Comparison of ENCODE assay signal across 8 cellular contexts in the genomic region with DNA sequence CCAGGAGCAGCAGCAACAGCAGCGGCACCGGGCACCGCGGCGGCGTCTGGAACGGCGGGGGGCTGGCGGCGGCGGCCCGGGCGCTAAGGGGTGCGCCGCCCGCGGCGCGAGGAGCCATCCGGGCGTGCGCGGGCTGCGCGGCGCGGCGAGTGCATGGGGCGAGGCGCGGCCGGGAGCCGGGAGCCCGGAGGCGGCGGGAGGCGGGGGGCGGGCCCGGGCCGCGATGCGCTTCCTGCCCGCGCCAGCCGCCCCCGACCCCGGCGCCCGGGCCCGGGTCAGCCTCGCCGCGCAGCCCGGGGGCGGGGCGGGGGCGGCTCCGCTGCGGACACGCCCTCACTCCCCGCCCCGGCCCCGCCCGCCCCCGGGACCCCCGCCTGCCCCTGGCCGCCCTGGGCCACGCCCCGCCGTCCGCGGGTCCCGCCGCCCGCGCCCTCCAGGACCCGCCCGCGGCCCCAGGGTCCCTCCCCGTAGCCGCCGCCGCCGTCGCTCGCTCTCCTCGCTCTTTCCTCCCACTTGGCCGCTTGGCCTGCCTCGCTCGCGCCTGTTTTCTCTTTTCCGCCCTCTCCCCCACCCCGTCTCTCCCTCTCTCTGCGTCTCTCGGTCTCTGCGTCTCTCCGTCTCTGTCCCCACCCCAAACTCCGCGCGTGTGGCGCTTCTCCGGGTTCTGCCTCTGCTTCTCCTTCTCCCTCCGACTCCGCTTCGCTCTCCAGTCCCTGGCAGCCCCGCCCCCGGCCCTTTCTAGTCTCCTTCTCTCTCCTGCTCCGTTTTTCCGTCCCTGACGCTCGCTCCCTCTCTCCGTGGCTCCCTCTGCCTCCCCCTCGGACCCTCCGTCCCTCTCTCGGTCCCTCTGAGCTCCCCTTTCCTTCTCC. TPM values are rescaled to one million over a fixed set of nuclear protein-coding genes. Genes with fewer than 3 reads are reported as not detected.
DNase-seq lines count a peak whose midpoint lies in the region; ATAC-seq and TF ChIP-seq lines count a peak whose summit lies in the region.

Gene PLXND1, minus strand, starts transcription at position 155 of the 869 bp plus-strand sequence. Its CDS starts 37 bp downstream, at position 118.

- intact Hi-C loops in HCT116 (cut with micrococcal nuclease) (loop anchor here (5.0 kb wide), 1 partner anchor 114 kb away; no protein-coding TSS in a partner anchor), aorta (cut with DNase I) (loop anchor here in 1 of 2 donors (2.0 to 5.0 kb wide), 3 partner anchors 20 to 164 kb away; partner anchors contain the start of gene IFT122)

- no peaks in the 10 kb centered on the region for H3K9me2 ChIP-seq in HCT116 (ENCODE audit: insufficient read depth)

- H3K36me3 ChIP-seq in BE2C (no peaks in the 10 kb centered on the region), HCT116 (ENCODE audit: control insufficient read depth in 1 of 2, insufficient read depth in 2 of 2, low read length in 2 of 2) (no peaks in the 10 kb centered on the region), OCI-LY3 (replicated peaks; ENCODE audit: low read depth, low read length) (no peaks in the 10 kb centered on the region), neuronal stem cell (replicated peaks in 1 of 2; ENCODE audit: control insufficient read depth in 2 of 2, insufficient read depth in 2 of 2, low read length in 2 of 2) (no peaks in the 10 kb centered on the region), aorta (ENCODE audit: control insufficient read depth in 1 of 2, insufficient read depth in 2 of 2, low read length in 1 of 2) (no peaks in the 10 kb centered on the region)

- peak within 1 kb of the TSS; percentile 56 for H3K4ac ChIP-seq in neuronal stem cell (ENCODE audit: low read length)

- H3K4me2 ChIP-seq in HCT116 (ENCODE audit: low read length) (peak within 1 kb of the TSS; percentile 93), OCI-LY3 (ENCODE audit: low read length) (peak within 1 kb of the TSS; percentile 78), neuronal stem cell (ENCODE audit: insufficient read depth, low read length, poor library complexity, severe bottlenecking) (peak within 1 kb of the TSS; percentile 94)

- TF ChIP-seq POLR2A in HCT116 (IDR thresholded peaks at IDR 0.05; ENCODE audit: borderline replicate concordance, extremely low read depth, insufficient read depth, insufficient read length), result peak; percentile 44

- H4K8ac ChIP-seq in neuronal stem cell (ENCODE audit: low read depth, low read length), result no peak within 1 kb of the TSS

- peak within 1 kb of the TSS; percentile 84 for H3K4me3 Mint-ChIP-seq in activated naive CD8-positive, alpha-beta T cell treated with anti-CD3 and anti-CD28 coated beads, Interleukin-2, amount 50 U/mL, for 24 hours
- H3K4me3 Mint-ChIP-seq in glutamatergic neuron (ENCODE audit: unreplicated experiment), result peak within 1 kb of the TSS; percentile 93

- peak within 1 kb of the TSS; percentile 90 for H3K14ac ChIP-seq in neuronal stem cell (ENCODE audit: low read length)

- POLR2A ChIA-PET in HCT116 (lab: Charles Lee), result no interaction called here

- H3K9ac ChIP-seq in HCT116 (ENCODE audit: low read length) (peak within 1 kb of the TSS; percentile 68), OCI-LY3 (ENCODE audit: low read length) (peak within 1 kb of the TSS; percentile 48), neuronal stem cell (ENCODE audit: low read depth, low read length, poor library complexity) (peak within 1 kb of the TSS; percentile 92)

- no peaks in the 10 kb centered on the region for H3K36me3 Mint-ChIP-seq in activated naive CD8-positive, alpha-beta T cell treated with anti-CD3 and anti-CD28 coated beads, Interleukin-2, amount 50 U/mL, for 24 hours (ENCODE audit: low read depth)
- no peaks in the 10 kb centered on the region for H3K36me3 Mint-ChIP-seq in glutamatergic neuron (ENCODE audit: unreplicated experiment)

- peak within 1 kb of the TSS; percentile 95 for H2BK15ac ChIP-seq in neuronal stem cell (ENCODE audit: low read length)

- no CpG with 5 or more reads among the region's 115 CpGs for WGBS in neuronal stem cell (ENCODE audit: extremely low coverage in 2 of 2, insufficient read length in 2 of 2, insufficient replicate concordance in 1 of 2), 2 donors
- 1% methylated on average over 39 to 115 of the region's 115 CpGs for WGBS in aorta, 2 donors

- peak; percentile 76 for DNase-seq in BE2C
- no peak for DNase-seq in HCT116 (ENCODE audit: low read depth, low spot score)
- DNase-seq in activated naive CD8-positive, alpha-beta T cell treated with anti-CD3 and anti-CD28 coated beads, Interleukin-2, amount 50 U/mL, for 24 hours, result peak; percentile 29
- DNase-seq in glutamatergic neuron, result peak; percentile 67
- no peak for DNase-seq in neuronal stem cell (ENCODE audit: low spot score)
- peak; percentile 90 to 91 for DNase-seq in aorta

- peak within 1 kb of the TSS; percentile 76 for H2BK12ac ChIP-seq in neuronal stem cell (ENCODE audit: low read length)

- CTCF ChIA-PET in HCT116 (lab: Charles Lee), result interaction anchor here (0.9 kb wide), 1 partner anchor 117 kb away, joined by 3 read pairs; no protein-coding TSS in a partner anchor

- peaks cover 10% of the 10 kb centered on the region for H3K79me1 ChIP-seq in neuronal stem cell (ENCODE audit: low read depth, low read length)

- peak within 1 kb of the TSS; percentile 72 for H3K27ac Mint-ChIP-seq in activated naive CD8-positive, alpha-beta T cell treated with anti-CD3 and anti-CD28 coated beads, Interleukin-2, amount 50 U/mL, for 24 hours
- H3K27ac Mint-ChIP-seq in glutamatergic neuron (ENCODE audit: unreplicated experiment), result peak within 1 kb of the TSS; percentile 69

- no peak within 1 kb of the TSS for H2BK5ac ChIP-seq in neuronal stem cell (ENCODE audit: low read length)

- H3K4me1 Mint-ChIP-seq in activated naive CD8-positive, alpha-beta T cell treated with anti-CD3 and anti-CD28 coated beads, Interleukin-2, amount 50 U/mL, for 24 hours, result peaks cover 9% of the 10 kb centered on the region
- H3K4me1 Mint-ChIP-seq in glutamatergic neuron (ENCODE audit: low read depth, unreplicated experiment), result peaks cover 8% of the 10 kb centered on the region

- peaks cover 30% of the 10 kb centered on the region; the same call in 1 of the 2 replicates for H3K79me2 ChIP-seq in HCT116 (ENCODE audit: insufficient read depth, low read length)
- no peaks in the 10 kb centered on the region for H3K79me2 ChIP-seq in OCI-LY3 (ENCODE audit: low read length)

- RAD21 ChIA-PET in HCT116 (lab: Charles Lee; ENCODE audit: low non-redundant PET in 1 of 2, low total read pairs in 2 of 2, uncharacterized antibody in 2 of 2, unreplicated experiment in 2 of 2), result no interaction called here

- H3K9me3 ChIP-seq in BE2C, result no peaks in the 10 kb centered on the region
- H3K9me3 ChIP-seq in HCT116 (ENCODE audit: control insufficient read depth in 1 of 2, insufficient read depth in 1 of 2, low read depth in 1 of 2, low read length in 2 of 2), result no peaks in the 10 kb centered on the region
- no peaks in the 10 kb centered on the region for H3K9me3 ChIP-seq in OCI-LY3 (ENCODE audit: insufficient read depth, low read length)
- peaks cover 0 to 5% of the 10 kb centered on the region in 2 donors for H3K9me3 ChIP-seq in neuronal stem cell (replicated peaks in 1 of 2; ENCODE audit: control insufficient read depth in 2 of 2, insufficient read depth in 1 of 2, low read depth in 1 of 2, low read length in 2 of 2)
- no peaks in the 10 kb centered on the region for H3K9me3 ChIP-seq in aorta (ENCODE audit: control insufficient read depth, low read length)

- H3K27me3 Mint-ChIP-seq in activated naive CD8-positive, alpha-beta T cell treated with anti-CD3 and anti-CD28 coated beads, Interleukin-2, amount 50 U/mL, for 24 hours, result peaks cover 38% of the 10 kb centered on the region
- peaks cover 16% of the 10 kb centered on the region for H3K27me3 Mint-ChIP-seq in glutamatergic neuron (ENCODE audit: unreplicated experiment)

- no TSS peak for BruUV-seq in HCT116 (replicated peaks; lab: Mats Ljungman, UMichigan)

- TF ChIP-seq RAD21 in HCT116 (IDR thresholded peaks at IDR 0.05; ENCODE audit: low read depth), result no peak

- peak within 1 kb of the TSS; percentile 72 for H3K27ac ChIP-seq in HCT116 (ENCODE audit: low read depth, low read length)
- no peak within 1 kb of the TSS for H3K27ac ChIP-seq in OCI-LY3 (ENCODE audit: low read length)
- no peak within 1 kb of the TSS for H3K27ac ChIP-seq in neuronal stem cell (replicated peaks; ENCODE audit: low read length)
- H3K27ac ChIP-seq in aorta (ENCODE audit: low read depth in 1 of 2, low read length in 2 of 2), result peak within 1 kb of the TSS in 1 of 2 donors; percentile 95

- H2BK120ac ChIP-seq in neuronal stem cell (ENCODE audit: low read depth, low read length), result peak within 1 kb of the TSS; percentile 50

- H2AFZ ChIP-seq in HCT116 (ENCODE audit: low read depth, low read length, poor library complexity, severe bottlenecking), result peak within 1 kb of the TSS; percentile 61
- H2AFZ ChIP-seq in OCI-LY3 (ENCODE audit: low read depth, low read length), result peak within 1 kb of the TSS; percentile 73
- peak within 1 kb of the TSS; percentile 98 for H2AFZ ChIP-seq in neuronal stem cell (ENCODE audit: low read length)

- peak within 1 kb of the TSS; percentile 70 for H3K23ac ChIP-seq in neuronal stem cell (ENCODE audit: low read depth, low read length, poor library complexity)

- peak within 1 kb of the TSS; percentile 64 for H3K4me3 ChIP-seq in BE2C (ENCODE audit: low read depth, low read length)
- H3K4me3 ChIP-seq in HCT116 (replicated peaks in 1 of 2; ENCODE audit: low read depth in 1 of 2, low read length in 2 of 2), result peak within 1 kb of the TSS; percentile 50 to 70
- peak within 1 kb of the TSS; percentile 81 for H3K4me3 ChIP-seq in OCI-LY3 (ENCODE audit: low read length)
- peak within 1 kb of the TSS; percentile 67 to 86 for H3K4me3 ChIP-seq in neuronal stem cell (ENCODE audit: low read length in 2 of 2)
- H3K4me3 ChIP-seq in aorta (ENCODE audit: low read length in 2 of 2), result peak within 1 kb of the TSS; percentile 31 to 59

- peaks cover 4% of the 10 kb centered on the region; the same call in 1 of the 2 replicates for H3K4me1 ChIP-seq in BE2C
- peaks cover 15 to 53% of the 10 kb centered on the region in 2 experiments for H3K4me1 ChIP-seq in HCT116 (ENCODE audit: control insufficient read depth in 1 of 2, insufficient read depth in 2 of 2, low read length in 2 of 2)
- H3K4me1 ChIP-seq in OCI-LY3 (ENCODE audit: low read length), result no peaks in the 10 kb centered on the region
- peaks cover 36 to 38% of the 10 kb centered on the region in 2 donors for H3K4me1 ChIP-seq in neuronal stem cell (ENCODE audit: control insufficient read depth in 2 of 2, insufficient read depth in 1 of 2, low read depth in 1 of 2, low read length in 2 of 2)
- no peaks in the 10 kb centered on the region for H3K4me1 ChIP-seq in aorta (ENCODE audit: control insufficient read depth in 1 of 2, insufficient read depth in 2 of 2, low read length in 2 of 2)

- H3K27me3 ChIP-seq in BE2C (peaks cover 8% of the 10 kb centered on the region), HCT116 (ENCODE audit: insufficient read depth, low read length) (no peaks in the 10 kb centered on the region), OCI-LY3 (ENCODE audit: low read depth, low read length) (peaks cover 32% of the 10 kb centered on the region), neuronal stem cell (ENCODE audit: control insufficient read depth in 3 of 3, insufficient read depth in 3 of 3, low read depth in 1 of 3, low read length in 3 of 3) (peaks cover 8 to 39% (median 14%) of the 10 kb centered on the region in 3 experiments), aorta (ENCODE audit: control insufficient read depth in 1 of 2, insufficient read depth in 2 of 2, low read length in 1 of 2) (no peaks in the 10 kb centered on the region)

- H4K91ac ChIP-seq in neuronal stem cell (ENCODE audit: low read depth, low read length, poor library complexity), result peak within 1 kb of the TSS; percentile 15

- no peaks in the 10 kb centered on the region for H3K9me3 Mint-ChIP-seq in activated naive CD8-positive, alpha-beta T cell treated with anti-CD3 and anti-CD28 coated beads, Interleukin-2, amount 50 U/mL, for 24 hours
- H3K9me3 Mint-ChIP-seq in glutamatergic neuron (ENCODE audit: unreplicated experiment), result peaks cover 9% of the 10 kb centered on the region

- peak; percentile 71 for ATAC-seq in HCT116
- peak; percentile 37 for ATAC-seq in activated naive CD8-positive, alpha-beta T cell treated with anti-CD3 and anti-CD28 coated beads, Interleukin-2, amount 50 U/mL, for 24 hours
- ATAC-seq in aorta (ENCODE audit: low FRiP score), result peak; percentile 79
- ATAC-seq in GM21619 (IDR thresholded peaks at IDR 0.05; ENCODE audit: unreplicated experiment), result no peak

- H3K18ac ChIP-seq in neuronal stem cell (ENCODE audit: low read length), result peak within 1 kb of the TSS; percentile 94

- TF ChIP-seq CTCF in BE2C (IDR thresholded peaks at IDR 0.05; ENCODE audit: low read depth, low read length) (no peak), HCT116 (IDR thresholded peaks at IDR 0.05 in 2 of 3, conservative IDR thresholded peaks at IDR 0.05 in 1 of 3; ENCODE audit: borderline replicate concordance in 1 of 3, insufficient read depth in 1 of 3, low read depth in 2 of 3, low read length in 2 of 3) (no peak), OCI-LY3 (IDR thresholded peaks at IDR 0.05; ENCODE audit: low read depth, low read length) (no peak), glutamatergic neuron (IDR thresholded peaks at IDR 0.05; ENCODE audit: partially characterized antibody, unreplicated experiment) (no peak)

- H2AK5ac ChIP-seq in neuronal stem cell (ENCODE audit: low read depth, low read length), result peak within 1 kb of the TSS; percentile 97

- no peaks in the 10 kb centered on the region for H4K20me1 ChIP-seq in HCT116 (ENCODE audit: insufficient read depth)
- H4K20me1 ChIP-seq in OCI-LY3 (ENCODE audit: insufficient read depth, low read length), result no peaks in the 10 kb centered on the region

RNA-seq across cellular contexts. Expression of gene PLXND1, which starts in this region (rescaled TPM):
- polyA plus RNA-seq in BE2C (2012; ENCODE audit: insufficient read depth, insufficient read length, low read depth), result 227 TPM
- total RNA-seq in HCT116 (2021; ENCODE audit: unreplicated experiment) (47.3 TPM), glutamatergic neuron (ENCODE audit: unreplicated experiment) (72.2 TPM), aorta (100 to 1,000 TPM; 176 to 358 TPM)
- 38.1 and 39.1 TPM in 2 replicates for polyA plus RNA-seq in HCT116 (2012)
- polyA plus RNA-seq in neuronal stem cell (2013, experiment 1 of 2), result 43.7 TPM
- 41.8 TPM for polyA plus RNA-seq in neuronal stem cell (2013, experiment 2 of 2)
- polyA plus RNA-seq in aorta, result 100 to 1,000 TPM in 1 of 2 donors, 10 to 100 TPM in 1; 55.5 to 149 TPM

Comparison
In these comparisons a context has a peak if more than half of its experiments do, and no peak if none do; other contexts are left out.
1. DNase-seq: peak in BE2C (single experiment), activated naive CD8-positive, alpha-beta T cell treated with anti-CD3 and anti-CD28 coated beads, Interleukin-2, amount 50 U/mL, for 24 hours (single experiment), glutamatergic neuron (single experiment) and aorta (2 of 2); none in HCT116 (single experiment) and neuronal stem cell (single experiment).
2. Peak in every context shown above with its lines, with median percentiles within 50 percentile points of each other: H3K4me3 ChIP-seq, H2AFZ ChIP-seq, H3K4me2 ChIP-seq and H3K9ac ChIP-seq.